ENCODE assay signal across 9 cellular contexts in genomic region chr18:28177828-28178635, GRCh38. TPM values are rescaled to one million over a fixed set of nuclear protein-coding genes. Genes with fewer than 3 reads are reported as not detected.
A peak's percentile ranks its signal among the peaks of the same experiment; 100 is the strongest.
DNase-seq lines count a peak whose midpoint lies in the region; ATAC-seq and TF ChIP-seq lines count a peak whose summit lies in the region.
"Had no signal": no experiment of that assay in that cellular context is flagged by ENCODE, and none has a peak within 500 bp of the region (broad histone marks: within the 10 kb centered on the region; RNA-seq: fewer than 3 reads in every experiment).

No MANE protein-coding gene starts in this region.

- H3K9me3 ChIP-seq in DND-41 (ENCODE audit: insufficient read depth, low read length, severe bottlenecking): peaks cover 4% of the 10 kb centered on the region
- H3K9me3 ChIP-seq in esophagus (ENCODE audit: control insufficient read depth in 2 of 2, insufficient read depth in 1 of 2, low read depth in 1 of 2, low read length in 1 of 2): no peaks in the 10 kb centered on the region
- no peaks in the 10 kb centered on the region for H3K9me3 ChIP-seq in mucosa of descending colon
- H3K9me3 ChIP-seq in vagina: no peaks in the 10 kb centered on the region

- H4K20me1 ChIP-seq in DND-41 (ENCODE audit: insufficient read depth, low read length): peaks cover 10% of the 10 kb centered on the region; the same call in 1 of the 2 replicates

- H3K4me3 ChIP-seq in DND-41 (ENCODE audit: low read depth in 1 of 2, low read length in 2 of 2): peak overlapping the region; percentile 16 to 58; a peak in 3 of 4 replicates
- peak overlapping the region; percentile 43 to 51 for H3K4me3 ChIP-seq in esophagus (ENCODE audit: low read depth in 1 of 2, low read length in 2 of 2)
- no peak overlapping the region for H3K4me3 ChIP-seq in mucosa of descending colon
- peak overlapping the region; percentile 52 to 68 for H3K4me3 ChIP-seq in vagina
- H3K4me3 ChIP-seq: PC-9 had no signal

- 1 to 2% methylated on average over 52 to 83 of the region's 83 CpGs for WGBS in esophagus, 2 donors

- no peak for TF ChIP-seq POLR2A in vagina (IDR thresholded peaks at IDR 0.05)

- intact Hi-C loops in mucosa of descending colon (cut with DNase I, micrococcal nuclease): no loop called here
- intact Hi-C loops in vagina (cut with DNase I): no loop called here

- TF ChIP-seq CTCF in DND-41 (IDR thresholded peaks at IDR 0.05; ENCODE audit: borderline replicate concordance, extremely low read depth, low read length, poor library complexity, severe bottlenecking): peak; percentile 19
- no peak for TF ChIP-seq CTCF in mucosa of descending colon (IDR thresholded peaks at IDR 0.05)
- no peak for TF ChIP-seq CTCF in vagina (IDR thresholded peaks at IDR 0.05)

- peak overlapping the region; percentile 78 for H3K9ac ChIP-seq in DND-41 (ENCODE audit: low read depth, low read length)

- H3K27me3 ChIP-seq in DND-41 (ENCODE audit: insufficient read depth, low read length, poor library complexity): no peaks in the 10 kb centered on the region
- peaks cover 0 to 31% of the 10 kb centered on the region in 2 donors for H3K27me3 ChIP-seq in esophagus (ENCODE audit: control insufficient read depth in 1 of 2, insufficient read depth in 2 of 2, low read length in 2 of 2)
- H3K27me3 ChIP-seq in vagina: no peaks in the 10 kb centered on the region

- peak; percentile 81 for DNase-seq in DND-41
- DNase-seq in HuH-7 (ENCODE audit: low spot score): peak; percentile 68
- peak; percentile 83 for DNase-seq in SK-N-DZ (ENCODE audit: low spot score)
- DNase-seq in mucosa of descending colon: peak in 1 of 3 donors; percentile 31
- no peak for DNase-seq in vagina (ENCODE audit: extremely low spot score in 2 of 2)

- H3K27ac ChIP-seq in DND-41 (ENCODE audit: low read length): peak overlapping the region; percentile 86
- H3K27ac ChIP-seq in esophagus (ENCODE audit: low read depth in 2 of 2, low read length in 1 of 2): peak overlapping the region in 1 of 2 donors; percentile 16
- no peak overlapping the region for H3K27ac ChIP-seq in vagina
- H3K27ac ChIP-seq: PC-9 had no signal

- no peaks in the 10 kb centered on the region for H3K36me3 ChIP-seq in DND-41 (ENCODE audit: insufficient read depth, low read length)
- no peaks in the 10 kb centered on the region for H3K36me3 ChIP-seq in esophagus (ENCODE audit: control insufficient read depth in 2 of 2, insufficient read depth in 2 of 2, low read length in 1 of 2)
- no peaks in the 10 kb centered on the region for H3K36me3 ChIP-seq in mucosa of descending colon (ENCODE audit: low read depth)
- H3K36me3 ChIP-seq in vagina: no peaks in the 10 kb centered on the region

- peak overlapping the region; percentile 63 for H2AFZ ChIP-seq in DND-41 (ENCODE audit: low read depth, low read length)
- H2AFZ ChIP-seq: PC-9 had no signal

- H3K4me1 ChIP-seq in DND-41 (ENCODE audit: insufficient read depth, low read length) (peaks cover 28% of the 10 kb centered on the region), esophagus (ENCODE audit: control insufficient read depth in 2 of 2, insufficient read depth in 2 of 2, low read length in 1 of 2) (peaks cover 2 to 7% of the 10 kb centered on the region in 2 donors), mucosa of descending colon (ENCODE audit: low read depth) (peaks cover 4% of the 10 kb centered on the region), vagina (peaks cover 26% of the 10 kb centered on the region)

- ATAC-seq in DND-41 (ENCODE audit: insufficient read depth, low read depth) (peak; percentile 49), mucosa of descending colon (peak; percentile 44), HG02840 (IDR thresholded peaks at IDR 0.05; ENCODE audit: low FRiP score, unreplicated experiment) (no peak), GM19452 (IDR thresholded peaks at IDR 0.05; ENCODE audit: unreplicated experiment) (no peak)

- peak overlapping the region; percentile 63 for H3K4me2 ChIP-seq in DND-41 (ENCODE audit: insufficient read depth, low read length)
- H3K4me2 ChIP-seq: PC-9 had no signal

- peaks cover 36% of the 10 kb centered on the region for H3K79me2 ChIP-seq in DND-41 (ENCODE audit: insufficient read depth, low read length)

RNA-seq across cellular contexts. Expression of gene CDH2, which starts 1.1 kb away (rescaled TPM):
- polyA plus RNA-seq in SK-N-DZ (2014; cell fraction: cytosol; rRNA removed): 107 and 112 TPM in 2 replicates
- polyA plus RNA-seq in SK-N-DZ (2014; cell fraction: nucleus; rRNA removed): 51.1 and 52.0 TPM in 2 replicates
- polyA plus RNA-seq in esophagus: under 1 TPM; 0.12 to 0.38 TPM
- 10 to 100 TPM in 1 of 3 donors, under 1 TPM in 2; 0.63 to 11.0 (median 0.67) TPM for total RNA-seq in mucosa of descending colon
- 3.7 TPM for total RNA-seq in vagina

Comparison
In these comparisons a context has a peak if more than half of its experiments do, and no peak if none do; other contexts are left out.
1. ATAC-seq: peak in DND-41 (single experiment) and mucosa of descending colon (single experiment); none in HG02840 (single experiment) and GM19452 (single experiment).
2. DNase-seq: peak in DND-41 (single experiment), HuH-7 (single experiment) and SK-N-DZ (single experiment); none in vagina (0 of 2).